29 cellular contexts compared by ENCODE assay signal in genomic region chr10:8171008-8171407, GRCh38.
"Had no signal": no experiment of that assay in that cellular context is flagged by ENCODE, and none has a peak within 500 bp of the region (broad histone marks: within the 10 kb centered on the region; RNA-seq: fewer than 3 reads in every experiment).

No MANE protein-coding gene starts in this region.

- DNase-seq: colonic mucosa; cortex of kidney; dermis blood vessel endothelial cell; dorsolateral prefrontal cortex; effector CD4-positive, alpha-beta T cell; effector CD8-positive, alpha-beta T cell; effector memory CD4-positive, alpha-beta T cell; effector memory CD8-positive, alpha-beta T cell; endodermal cell; erythroblast; esophagus squamous epithelium; foreskin fibroblast; foreskin keratinocyte; foreskin melanocyte; gastrocnemius medialis; glutamatergic neuron; head of caudate nucleus; heart left ventricle; heart right ventricle had no signal

- H3K4me1 ChIP-seq: colonic mucosa, esophagus muscularis mucosa, esophagus squamous epithelium, foreskin keratinocyte, gastrocnemius medialis, gastroesophageal sphincter, heart left ventricle, heart right ventricle had no signal

- FAIRE-seq: colon, endometrium, endothelial cell of umbilical vein, frontal cortex had no signal

- H3K9me3 ChIP-seq: colonic mucosa, gastrocnemius medialis had no signal

- H3K36me3 ChIP-seq: colonic mucosa, esophagus muscularis mucosa, esophagus squamous epithelium, gastrocnemius medialis, gastroesophageal sphincter, heart left ventricle, heart right ventricle had no signal

- H3K27ac Mint-ChIP-seq: dendritic cell treated with granulocyte-macrophage colony-stimulating factor and Interleukin-4, amounts not matched to agents 40 ng/mL and 50 ng/mL, for 4 days; effector memory CD8-positive, alpha-beta T cell; endodermal cell had no signal

- H3K4me3 Mint-ChIP-seq: dendritic cell treated with granulocyte-macrophage colony-stimulating factor and Interleukin-4, amounts not matched to agents 40 ng/mL and 50 ng/mL, for 4 days; effector memory CD8-positive, alpha-beta T cell; endodermal cell had no signal

- H3K27ac ChIP-seq: colonic mucosa, coronary artery, dorsolateral prefrontal cortex, epithelial cell of prostate, esophagus muscularis mucosa, esophagus squamous epithelium, foreskin keratinocyte, gastrocnemius medialis, gastroesophageal sphincter, heart left ventricle, heart right ventricle had no signal

- H3K27me3 ChIP-seq: colonic mucosa, foreskin keratinocyte, gastrocnemius medialis, heart left ventricle had no signal

- H3K27me3 Mint-ChIP-seq: effector memory CD8-positive, alpha-beta T cell had no signal

- ATAC-seq: effector memory CD8-positive, alpha-beta T cell; esophagus mucosa; foreskin keratinocyte; gastrocnemius medialis; gastroesophageal sphincter; heart left ventricle; heart right ventricle had no signal

- H3K4me3 ChIP-seq: colonic mucosa, coronary artery, dorsolateral prefrontal cortex, esophagus muscularis mucosa, esophagus squamous epithelium, gastrocnemius medialis, gastroesophageal sphincter, heart left ventricle, heart right ventricle had no signal

- H3K4me1 Mint-ChIP-seq: endodermal cell had no signal
